In genomic region chr20:61666471-61666832, GRCh38 we compare ENCODE assay signal across 20 cellular contexts.
DNase-seq lines count a peak whose midpoint lies in the region; ATAC-seq, FAIRE-seq and TF ChIP-seq lines count a peak whose summit lies in the region.
"Had no signal": no experiment of that assay in that cellular context is flagged by ENCODE, and none has a peak within 500 bp of the region (broad histone marks: within the 10 kb centered on the region; RNA-seq: fewer than 3 reads in every experiment).

No MANE protein-coding gene starts in this region.

- H3K9me3 ChIP-seq in heart right ventricle (no peaks in the 10 kb centered on the region), BLaER1 (no peaks in the 10 kb centered on the region), H1 (ENCODE audit: insufficient read depth in 2 of 2, low read depth in 1 of 2, low read length in 1 of 2) (no peaks in the 10 kb centered on the region), osteoblast (ENCODE audit: low read depth, low read length) (no peaks in the 10 kb centered on the region)
- H3K9me3 ChIP-seq: A549 had no signal

- H2BK12ac ChIP-seq in H1 (ENCODE audit: low read depth, low read length), result no peak overlapping the region

- no peak overlapping the region for H2BK120ac ChIP-seq in H1 (replicated peaks; ENCODE audit: low read depth, low read length)

- H4K8ac ChIP-seq in H1 (ENCODE audit: extremely low read depth, insufficient read depth, low read length), result peak overlapping the region; percentile 76; the same call in 1 of the 2 replicates

- H3K27ac ChIP-seq in heart right ventricle (no peak overlapping the region), BLaER1 (peak overlapping the region; percentile 72), H1 (ENCODE audit: low read depth, low read length) (no peak overlapping the region), osteoblast (ENCODE audit: low read depth, low read length) (no peak overlapping the region)
- H3K27ac ChIP-seq: 22Rv1, A549, GM23248, KMS-11 had no signal

- peaks cover 1% of the 10 kb centered on the region; the same call in 1 of the 2 replicates for H3K23me2 ChIP-seq in H1 (ENCODE audit: low read depth, low read length)

- intact Hi-C loops in Right ventricle myocardium inferior (cut with DNase I) (no loop called here), heart right ventricle (cut with DNase I) (no loop called here)

- TF ChIP-seq CTCF in heart right ventricle (IDR thresholded peaks at IDR 0.05) (no peak), H1 (IDR thresholded peaks at IDR 0.05; ENCODE audit: control extremely low read depth in 1 of 3, insufficient read depth in 1 of 3, low read depth in 1 of 3, low read length in 3 of 3) (no peak), osteoblast (IDR thresholded peaks at IDR 0.05; ENCODE audit: extremely low read depth, low read depth, low read length) (no peak)

- H3K23ac ChIP-seq in H1 (ENCODE audit: insufficient read length), result no peak overlapping the region

- H3K56ac ChIP-seq in H1 (replicated peaks; ENCODE audit: insufficient read length, low read depth, low read length), result no peak overlapping the region

- TF ChIP-seq RAD21 in H1 (IDR thresholded peaks at IDR 0.05 in 1 of 2, conservative IDR thresholded peaks at IDR 0.05 in 1 of 2; ENCODE audit: low read depth in 2 of 2, low read length in 2 of 2), result no peak

- no peak overlapping the region for H2AK5ac ChIP-seq in H1 (ENCODE audit: low read depth, low read length)

- ATAC-seq in Right ventricle myocardium inferior, result no peak
- ATAC-seq in heart right ventricle, result no peak
- ATAC-seq in GM21619 (IDR thresholded peaks at IDR 0.05; ENCODE audit: unreplicated experiment), result no peak
- ATAC-seq in HG02763 (IDR thresholded peaks at IDR 0.05; ENCODE audit: unreplicated experiment), result no peak
- ATAC-seq: A549; CD8-positive, alpha-beta T cell; GM12878; HCT116 had no signal

- H4K5ac ChIP-seq in H1 (ENCODE audit: insufficient read length, low read depth, low read length), result no peak overlapping the region

- H3K4me3 ChIP-seq in heart right ventricle (no peak overlapping the region), BLaER1 (peak overlapping the region; percentile 6; the same call in 1 of the 2 replicates), H1 (ENCODE audit: extremely low read depth in 1 of 4, insufficient read depth in 2 of 4, low read depth in 3 of 4, low read length in 4 of 4) (no peak overlapping the region), osteoblast (ENCODE audit: insufficient read depth, low read length) (no peak overlapping the region)
- H3K4me3 ChIP-seq: A549, GM12878, GM23248 had no signal

- no peak overlapping the region for H3K14ac ChIP-seq in H1 (ENCODE audit: insufficient read length)

- no peak overlapping the region for H3K4ac ChIP-seq in H1 (replicated peaks; ENCODE audit: insufficient read length, low read depth, low read length)

- no peak overlapping the region for H2BK15ac ChIP-seq in H1 (ENCODE audit: low read length)

- no peak overlapping the region for H2AFZ ChIP-seq in H1 (ENCODE audit: low read length)
- no peak overlapping the region for H2AFZ ChIP-seq in osteoblast (ENCODE audit: low read length)
- H2AFZ ChIP-seq: GM23248 had no signal

- CTCF ChIA-PET in H1 (lab: Charles Lee; ENCODE audit: partially characterized antibody), result interaction anchor here (1.2 to 1.5 kb wide), 3 partner anchors 8 to 18 kb away, joined by 3 to 6 read pairs (median 3); no protein-coding TSS in a partner anchor

- no peak for TF ChIP-seq POLR2A in H1 (IDR thresholded peaks at IDR 0.05; ENCODE audit: control extremely low read depth in 1 of 2, low read depth in 2 of 2, low read length in 2 of 2)

- 83 to 91% methylated on average over 9 of the region's 9 CpGs for WGBS in heart right ventricle, 2 donors
- WGBS in H1 (ENCODE audit: extremely low coverage in 1 of 2, insufficient coverage in 1 of 2, insufficient read length in 1 of 2, insufficient replicate concordance in 2 of 2, low coverage in 1 of 2, low lambda C conversion rate in 2 of 2, missing lambda C conversion rate in 1 of 2), 2 experiments, result 95% methylated on average over 9 of the region's 9 CpGs; no CpG with 5 or more reads in 1 of the 2 experiments

- H3K79me2 ChIP-seq in H1 (ENCODE audit: control insufficient read depth in 1 of 2, insufficient read depth in 2 of 2, low read length in 2 of 2), result no peaks in the 10 kb centered on the region
- H3K79me2 ChIP-seq in osteoblast (ENCODE audit: insufficient read depth, low read length), result no peaks in the 10 kb centered on the region

- H2BK20ac ChIP-seq in H1 (ENCODE audit: low read length), result no peak overlapping the region

- H3K4me1 ChIP-seq in heart right ventricle (no peaks in the 10 kb centered on the region), BLaER1 (peaks cover 83% of the 10 kb centered on the region), H1 (replicated peaks in 1 of 4; ENCODE audit: control insufficient read depth in 3 of 4, insufficient read depth in 4 of 4, low read length in 3 of 4) (peaks cover 0 to 5% (median 0%) of the 10 kb centered on the region in 4 experiments; a peak in 2 of 7 replicates), osteoblast (ENCODE audit: insufficient read depth, low read length) (no peaks in the 10 kb centered on the region)
- H3K4me1 ChIP-seq: A549 had no signal

- POLR2A ChIA-PET in H1 (lab: Charles Lee; ENCODE audit: partially characterized antibody), result no interaction called here

- TF ChIP-seq EP300 in H1 (IDR thresholded peaks at IDR 0.05; ENCODE audit: borderline replicate concordance in 1 of 2, low read depth in 2 of 2, low read length in 2 of 2), result no peak

- DNase-seq in Right ventricle myocardium inferior (ENCODE audit: missing footprints) (peak; percentile 43), heart right ventricle (no peak), H1 (ENCODE audit: low read depth in 1 of 2, low spot score in 2 of 2) (no peak), osteoblast (ENCODE audit: insufficient read length, low spot score, missing footprints) (peak; percentile 69)
- DNase-seq: AML-193; Calu3; CD8-positive, alpha-beta T cell; DND-41; EL; GM23248; HFFc6 had no signal

- FAIRE-seq in H1 (lab: Jason Lieb, UNC), result no peak
- FAIRE-seq: A549, GM12878, H54 had no signal

- no peak overlapping the region for H2BK5ac ChIP-seq in H1 (ENCODE audit: low read depth, low read length)

- H3K18ac ChIP-seq in H1 (ENCODE audit: extremely low read depth, low read length), result no peak overlapping the region

- H3K9ac ChIP-seq in BLaER1 (peak overlapping the region; percentile 52; the same call in 1 of the 2 replicates), H1 (replicated peaks in 1 of 4; ENCODE audit: extremely low read depth in 1 of 4, low read depth in 3 of 4, low read length in 3 of 4) (no peak overlapping the region)
- H3K9ac ChIP-seq: GM23248, KMS-11 had no signal

- H4K20me1 ChIP-seq in BLaER1, result no peaks in the 10 kb centered on the region
- peaks cover 5 to 10% of the 10 kb centered on the region in 2 experiments for H4K20me1 ChIP-seq in H1 (replicated peaks in 1 of 2; ENCODE audit: control insufficient read depth in 1 of 2, insufficient read depth in 2 of 2, low read length in 2 of 2)
- no peaks in the 10 kb centered on the region for H4K20me1 ChIP-seq in osteoblast (ENCODE audit: insufficient read depth, low read length)

- H4K91ac ChIP-seq in H1 (replicated peaks; ENCODE audit: insufficient read length, low read length), result no peak overlapping the region

- no peaks in the 10 kb centered on the region for H3K79me1 ChIP-seq in H1 (ENCODE audit: low read depth, low read length)

- H3K36me3 ChIP-seq in heart right ventricle (no peaks in the 10 kb centered on the region), BLaER1 (no peaks in the 10 kb centered on the region), H1 (ENCODE audit: control insufficient read depth in 2 of 4, insufficient read depth in 4 of 4, low read length in 3 of 4) (no peaks in the 10 kb centered on the region), osteoblast (ENCODE audit: insufficient read depth, low read length) (no peaks in the 10 kb centered on the region)

- H3K27me3 ChIP-seq in heart right ventricle (peaks cover 0 to 38% (median 0%) of the 10 kb centered on the region in 7 donors), BLaER1 (no peaks in the 10 kb centered on the region), H1 (replicated peaks in 1 of 4; ENCODE audit: control insufficient read depth in 3 of 4, extremely low read depth in 1 of 4, insufficient read depth in 3 of 4, low read length in 3 of 4) (peaks cover 0 to 7% (median 0%) of the 10 kb centered on the region in 4 experiments; a peak in 4 of 7 replicates), osteoblast (ENCODE audit: insufficient read depth, low read length) (no peaks in the 10 kb centered on the region)

- H3K4me2 ChIP-seq in BLaER1 (peak overlapping the region; percentile 86), H1 (ENCODE audit: insufficient read depth in 1 of 2, low read depth in 2 of 2, low read length in 2 of 2) (no peak overlapping the region), osteoblast (ENCODE audit: insufficient read depth, low read length) (no peak overlapping the region)
- H3K4me2 ChIP-seq: A549, KMS-11 had no signal

TF ChIP-seq in H1, 55 proteins besides CTCF, POLR2A, EP300 and RAD21 (continues in another document):
- no peak for TF ChIP-seq BRCA1 (IDR thresholded peaks at IDR 0.05; ENCODE audit: low read depth, low read length)
- TF ChIP-seq SAP30 (IDR thresholded peaks at IDR 0.05; ENCODE audit: insufficient read depth, insufficient replicate concordance, low read length), result no peak
- TF ChIP-seq HDAC6 (IDR thresholded peaks at IDR 0.05; ENCODE audit: low read depth, low read length), result no peak
- no peak for TF ChIP-seq NANOG (IDR thresholded peaks at IDR 0.05; ENCODE audit: insufficient read depth, low read depth, low read length, poor library complexity, severe bottlenecking)
- TF ChIP-seq CREB1 (IDR thresholded peaks at IDR 0.05), result no peak
- no peak for TF ChIP-seq MAFK (IDR thresholded peaks at IDR 0.05; ENCODE audit: low read depth, low read length)
- TF ChIP-seq TEAD4 (IDR thresholded peaks at IDR 0.05; ENCODE audit: low read depth, low read length), result no peak
- no peak for TF ChIP-seq SIX5 (IDR thresholded peaks at IDR 0.05; ENCODE audit: low read depth, low read length)
- no peak for TF ChIP-seq EGR1 (IDR thresholded peaks at IDR 0.05; ENCODE audit: borderline replicate concordance, low read depth, low read length)
- no peak for TF ChIP-seq CBX5 (IDR thresholded peaks at IDR 0.05; ENCODE audit: low read depth, low read length)
- no peak for TF ChIP-seq TCF12 (IDR thresholded peaks at IDR 0.05; ENCODE audit: low read depth, low read length)
- no peak for TF ChIP-seq TAF1 (IDR thresholded peaks at IDR 0.05; ENCODE audit: low read depth, low read length)
- TF ChIP-seq GABPA (IDR thresholded peaks at IDR 0.05; ENCODE audit: borderline replicate concordance, insufficient read depth, low read length), result no peak
- TF ChIP-seq EZH2 (IDR thresholded peaks at IDR 0.05; ENCODE audit: low read depth, low read length, severe bottlenecking), result no peak

Comparison
In these comparisons a context has a peak if more than half of its experiments do, and no peak if none do; other contexts are left out.
1. DNase-seq: peak in Right ventricle myocardium inferior (single experiment) and osteoblast (single experiment); none in heart right ventricle (0 of 2) and H1 (0 of 2).